ENCODE assay signal across 17 cellular contexts in genomic region chr2:30368258-30368657, GRCh38.
DNase-seq lines count a peak whose midpoint lies in the region; ATAC-seq and TF ChIP-seq lines count a peak whose summit lies in the region.
"Had no signal": no experiment of that assay in that cellular context is flagged by ENCODE, and none has a peak within 500 bp of the region (broad histone marks: within the 10 kb centered on the region; RNA-seq: fewer than 3 reads in every experiment).

No MANE protein-coding gene starts in this region.

- DNase-seq in GM04504 (ENCODE audit: low read depth) = peak; percentile 70
- peak; percentile 34 for DNase-seq in astrocyte of the cerebellum (ENCODE audit: low read depth)
- peak in 1 of 2 donors; percentile 74 for DNase-seq in left lung
- peak in 1 of 2 donors; percentile 30 for DNase-seq in tibial artery
- no peak for DNase-seq in NCI-H128 (lab: John Stamatoyannopoulos, UW; ENCODE audit: unreplicated experiment)
- no peak for DNase-seq in activated CD4-positive, alpha-beta T cell treated with anti-CD3 and anti-CD28 coated beads for 1 hour
- DNase-seq: activated naive CD4-positive, alpha-beta T cell treated with anti-CD3 and anti-CD28 coated beads, Interleukin-2, amount 50 U/mL, for 16 hours; left colon; MG63; NCI-H2107; NCI-H82; right cardiac atrium; RPMI8226; T-helper 1 cell had no signal

- no peak overlapping the region for H3K4me3 ChIP-seq in astrocyte of the cerebellum (ENCODE audit: low read depth, low read length)
- no peak overlapping the region for H3K4me3 ChIP-seq in left lung
- no peak overlapping the region for H3K4me3 ChIP-seq in tibial artery
- H3K4me3 ChIP-seq: MG63 had no signal

- H3K27me3 ChIP-seq in left lung = no peaks in the 10 kb centered on the region
- no peaks in the 10 kb centered on the region for H3K27me3 ChIP-seq in tibial artery
- H3K27me3 ChIP-seq: MG63 had no signal

- in situ Hi-C loops in astrocyte of the cerebellum (cut with HindIII; ENCODE audit: low sequenced_read_pairs) = no loop called here

- H3K9me3 ChIP-seq in left lung (no peaks in the 10 kb centered on the region), tibial artery (no peaks in the 10 kb centered on the region)

- H3K27ac ChIP-seq in left lung = peak overlapping the region in 1 of 2 donors; percentile 72
- H3K27ac ChIP-seq in tibial artery = peak overlapping the region; percentile 41 to 79
- H3K27ac ChIP-seq: C4-2B had no signal

- H3K36me3 ChIP-seq in left lung = no peaks in the 10 kb centered on the region
- no peaks in the 10 kb centered on the region for H3K36me3 ChIP-seq in tibial artery
- H3K36me3 ChIP-seq: MG63 had no signal

- ATAC-seq in left lung = peak; percentile 72
- no peak for ATAC-seq in GM18873 (IDR thresholded peaks at IDR 0.05; ENCODE audit: low FRiP score, unreplicated experiment)
- ATAC-seq: activated CD4-positive, CD25-positive, alpha-beta regulatory T cell treated with anti-CD3 and anti-CD28 coated beads, Interleukin-2, amount 50 U/mL, for 24 hours; left colon; right cardiac atrium had no signal

- intact Hi-C loops in left lung (cut with DNase I) = no loop called here
- intact Hi-C loops in tibial artery (cut with DNase I; ENCODE audit: low total_unique reads) = loop anchor here (10.0 kb wide), 2 partner anchors 57 to 143 kb away; no protein-coding TSS in a partner anchor

- H3K4me1 ChIP-seq in left lung (peaks cover 2 to 9% of the 10 kb centered on the region in 2 donors), tibial artery (peaks cover 0 to 83% (median 47%) of the 10 kb centered on the region in 4 donors)

- TF ChIP-seq CTCF in astrocyte of the cerebellum (IDR thresholded peaks at IDR 0.05; ENCODE audit: low read depth, low read length, missing control alignments) = no peak
- no peak for TF ChIP-seq CTCF in left lung (IDR thresholded peaks at IDR 0.05)
- no peak for TF ChIP-seq CTCF in tibial artery (IDR thresholded peaks at IDR 0.05)

Comparison
In these comparisons a context has a peak if more than half of its experiments do, and no peak if none do; other contexts are left out.
1. DNase-seq: peak in GM04504 (single experiment) and astrocyte of the cerebellum (single experiment); none in NCI-H128 (single experiment) and activated CD4-positive, alpha-beta T cell treated with anti-CD3 and anti-CD28 coated beads for 1 hour (single experiment).